8 cellular contexts compared by ENCODE assay signal in genomic region chr20:35699914-35700624, GRCh38. TPM values are rescaled to one million over a fixed set of nuclear protein-coding genes. Genes with fewer than 3 reads are reported as not detected.
DNase-seq lines count a peak whose midpoint lies in the region; ATAC-seq and TF ChIP-seq lines count a peak whose summit lies in the region.

No MANE protein-coding gene starts in this region.

- TF ChIP-seq CTCF in ascending aorta (IDR thresholded peaks at IDR 0.05) (no peak), lower leg skin (IDR thresholded peaks at IDR 0.05) (no peak), upper lobe of left lung (IDR thresholded peaks at IDR 0.05) (no peak)

- no peak for ATAC-seq in upper lobe of left lung (ENCODE audit: low FRiP score in 2 of 2)

- peaks cover 27 to 52% of the 10 kb centered on the region in 2 donors for H3K36me3 ChIP-seq in ascending aorta
- H3K36me3 ChIP-seq in upper lobe of left lung, result peaks cover 26 to 58% (median 40%) of the 10 kb centered on the region in 4 donors

- TF ChIP-seq EP300 in upper lobe of left lung (IDR thresholded peaks at IDR 0.05), result no peak

- DNase-seq in activated naive CD4-positive, alpha-beta T cell treated with anti-CD3 and anti-CD28 coated beads for 36 hours, result no peak
- DNase-seq in activated naive CD4-positive, alpha-beta T cell treated with anti-CD3 and anti-CD28 coated beads, Interleukin-2, amount 50 U/mL, for 16 hours, result no peak
- DNase-seq in ascending aorta (ENCODE audit: low spot score in 2 of 2) (no peak), lower leg skin (ENCODE audit: low spot score in 2 of 2) (no peak), upper lobe of left lung (no peak), NCI-H1417 treated with DMSO at 0.1 percent for 48 hours (lab: John Stamatoyannopoulos, UW) (no peak), hypothalamus (lab: John Stamatoyannopoulos, UW) (no peak), SIG-M5 treated with dmso at 0.1 percent for 504 hours (lab: John Stamatoyannopoulos, UW; ENCODE audit: unreplicated experiment) (no peak)

- no peaks in the 10 kb centered on the region for H3K9me3 Mint-ChIP-seq in activated naive CD4-positive, alpha-beta T cell treated with anti-CD3 and anti-CD28 coated beads for 36 hours

- no peak for TF ChIP-seq POLR2A in lower leg skin (IDR thresholded peaks at IDR 0.05)
- TF ChIP-seq POLR2A in upper lobe of left lung (IDR thresholded peaks at IDR 0.05), result no peak

- H3K4me3 ChIP-seq in ascending aorta (peak overlapping the region; percentile 87 to 94), lower leg skin (ENCODE audit: low read depth, poor library complexity, severe bottlenecking) (peak overlapping the region; percentile 91), upper lobe of left lung (peak overlapping the region; percentile 61 to 95 (median 84))

- H3K9me3 ChIP-seq in ascending aorta (no peaks in the 10 kb centered on the region), upper lobe of left lung (no peaks in the 10 kb centered on the region)

- H3K4me1 ChIP-seq in ascending aorta (peaks cover 3 to 21% of the 10 kb centered on the region in 2 donors), upper lobe of left lung (peaks cover 15 to 39% (median 22%) of the 10 kb centered on the region in 4 donors)

- WGBS in lower leg skin, 2 donors, result 17 to 19% methylated on average over 7 of the region's 7 CpGs
- 19 to 22% methylated on average over 7 of the region's 7 CpGs for WGBS in upper lobe of left lung, 2 donors

- peak overlapping the region; percentile 93 for H3K4me3 Mint-ChIP-seq in activated naive CD4-positive, alpha-beta T cell treated with anti-CD3 and anti-CD28 coated beads for 36 hours

- H3K27me3 ChIP-seq in ascending aorta, result no peaks in the 10 kb centered on the region
- H3K27me3 ChIP-seq in upper lobe of left lung, result no peaks in the 10 kb centered on the region

- H3K27ac ChIP-seq in ascending aorta (peak overlapping the region; percentile 96), upper lobe of left lung (peak overlapping the region; percentile 86 to 96 (median 94))

- H3K27me3 Mint-ChIP-seq in activated naive CD4-positive, alpha-beta T cell treated with anti-CD3 and anti-CD28 coated beads for 36 hours (ENCODE audit: low read depth), result no peaks in the 10 kb centered on the region

- intact Hi-C loops in activated naive CD4-positive, alpha-beta T cell treated with anti-CD3 and anti-CD28 coated beads for 36 hours (cut with micrococcal nuclease), result loop anchor here (1.0 to 5.0 kb wide), 8 partner anchors 11 to 252 kb away; partner anchors contain the start of genes CPNE1, RBM12, RBM39 and SCAND1
- intact Hi-C loops in ascending aorta (cut with DNase I), result loop anchor here (2.0 to 5.0 kb wide), 5 partner anchors 35 to 185 kb away; partner anchors contain the start of genes CPNE1, ERGIC3, RBM12 and RBM39
- intact Hi-C loops in lower leg skin (cut with DNase I; ENCODE audit: low total_unique reads), result no loop called here

- H3K4me1 Mint-ChIP-seq in activated naive CD4-positive, alpha-beta T cell treated with anti-CD3 and anti-CD28 coated beads for 36 hours (ENCODE audit: low read depth), result peaks cover 42% of the 10 kb centered on the region

- peak overlapping the region; percentile 92 for H3K27ac Mint-ChIP-seq in activated naive CD4-positive, alpha-beta T cell treated with anti-CD3 and anti-CD28 coated beads for 36 hours

- H3K36me3 Mint-ChIP-seq in activated naive CD4-positive, alpha-beta T cell treated with anti-CD3 and anti-CD28 coated beads for 36 hours (ENCODE audit: low read depth), result peaks cover 44% of the 10 kb centered on the region

- CTCF ChIA-PET in activated naive CD4-positive, alpha-beta T cell treated with anti-CD3 and anti-CD28 coated beads for 36 hours (lab: Charles Lee), result interaction anchor here (0.9 to 1.1 kb wide), 2 partner anchors 99 to 217 kb away, joined by 3 to 4 read pairs; no protein-coding TSS in a partner anchor

RNA-seq across cellular contexts. Expression of gene ROMO1, which starts 0.9 kb away (rescaled TPM):
- total RNA-seq in activated naive CD4-positive, alpha-beta T cell treated with anti-CD3 and anti-CD28 coated beads for 36 hours, result 100 to 1,000 TPM; 120 to 134 TPM
- 85.5 TPM for total RNA-seq in ascending aorta
- total RNA-seq in lower leg skin, result 100 to 1,000 TPM in 3 of 4 donors, 10 to 100 TPM in 1; 57.4 to 242 (median 150) TPM
- 100 to 1,000 TPM; 105 to 213 (median 134) TPM for total RNA-seq in upper lobe of left lung

RNA-seq across cellular contexts. Expression of gene NFS1, which starts 0.9 kb away (rescaled TPM):
- 10 to 100 TPM; 33.6 to 38.1 TPM for total RNA-seq in activated naive CD4-positive, alpha-beta T cell treated with anti-CD3 and anti-CD28 coated beads for 36 hours
- total RNA-seq in ascending aorta, result 62.2 TPM
- 10 to 100 TPM; 39.6 to 48.4 (median 44.0) TPM for total RNA-seq in lower leg skin
- 10 to 100 TPM; 16.2 to 90.1 (median 22.6) TPM for total RNA-seq in upper lobe of left lung

RNA-seq across cellular contexts. Expression of gene CPNE1, which starts 35.4 kb away (rescaled TPM):
- 100 to 1,000 TPM; 261 to 281 TPM for total RNA-seq in activated naive CD4-positive, alpha-beta T cell treated with anti-CD3 and anti-CD28 coated beads for 36 hours
- total RNA-seq in ascending aorta (208 TPM), lower leg skin (100 to 1,000 TPM in 2 of 4 donors, 10 to 100 TPM in 2; 51.8 to 172 (median 122) TPM), upper lobe of left lung (100 to 1,000 TPM in 5 of 6 donors, 10 to 100 TPM in 1; 48.8 to 210 (median 177) TPM)

RNA-seq across cellular contexts. Expression of gene RBM12, which starts 35.4 kb away (rescaled TPM):
- 100 to 1,000 TPM; 106 to 110 TPM for total RNA-seq in activated naive CD4-positive, alpha-beta T cell treated with anti-CD3 and anti-CD28 coated beads for 36 hours
- total RNA-seq in ascending aorta (8.9 TPM), lower leg skin (10 to 100 TPM; 13.5 to 27.8 (median 21.4) TPM), upper lobe of left lung (10 to 100 TPM; 14.1 to 64.9 (median 31.4) TPM)

RNA-seq across cellular contexts. Expression of gene RBM39, which starts 42.0 kb away (rescaled TPM):
- total RNA-seq in activated naive CD4-positive, alpha-beta T cell treated with anti-CD3 and anti-CD28 coated beads for 36 hours, result 100 to 1,000 TPM; 297 to 304 TPM
- total RNA-seq in ascending aorta, result 232 TPM
- total RNA-seq in lower leg skin, result 100 to 1,000 TPM; 165 to 303 (median 188) TPM
- 100 to 1,000 TPM; 220 to 925 (median 266) TPM for total RNA-seq in upper lobe of left lung
